Comparison of ENCODE assay signal across 7 cellular contexts in the genomic region with DNA sequence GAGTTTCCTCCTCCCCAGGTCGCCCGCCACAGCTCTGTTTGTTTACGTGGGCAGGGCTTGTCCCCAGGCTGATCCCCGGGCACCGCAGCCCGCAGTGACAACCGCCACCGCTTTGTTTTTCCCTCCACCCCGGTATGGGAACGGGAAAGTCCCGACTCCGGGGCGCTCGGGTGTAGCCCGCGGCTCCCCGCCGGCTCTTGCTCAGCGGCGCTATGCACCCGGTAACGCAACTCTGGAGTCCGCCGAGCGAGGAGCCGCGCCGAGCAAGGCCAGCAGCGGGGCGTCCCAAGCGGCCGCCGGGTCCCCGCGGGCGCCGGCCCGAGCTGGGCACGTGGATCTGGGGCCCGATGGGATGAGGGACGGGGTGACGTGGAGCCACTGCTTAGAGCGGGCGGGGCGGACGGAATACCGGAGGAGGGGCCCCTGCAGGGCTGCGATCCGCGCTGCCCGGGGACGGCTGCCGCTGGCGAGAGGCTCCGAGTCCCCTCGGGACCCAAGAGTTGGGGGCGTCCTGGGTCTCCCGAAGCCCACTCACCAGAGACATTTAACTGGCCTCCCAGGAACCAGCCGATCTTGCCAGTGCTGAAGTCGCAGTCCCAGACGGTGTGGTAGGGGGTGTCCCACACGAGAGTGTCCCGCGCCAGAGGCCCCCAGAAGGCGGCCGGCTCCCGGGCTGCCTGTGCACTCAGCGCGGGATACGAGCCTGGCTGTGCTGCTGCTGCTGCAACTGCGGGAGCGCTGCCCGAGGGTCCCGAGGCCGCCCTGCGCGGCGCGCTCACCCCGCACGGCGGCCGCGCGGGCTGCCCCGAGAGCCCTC. TPM values are rescaled to one million over a fixed set of nuclear protein-coding genes. Genes with fewer than 3 reads are reported as not detected.
A peak's percentile ranks its signal among the peaks of the same experiment; 100 is the strongest.
DNase-seq lines count a peak whose midpoint lies in the region; ATAC-seq, FAIRE-seq and TF ChIP-seq lines count a peak whose summit lies in the region.

No MANE protein-coding gene starts in this region.

- TF ChIP-seq CTCF in dorsolateral prefrontal cortex (IDR thresholded peaks at IDR 0.05 in 54 of 56, conservative IDR thresholded peaks at IDR 0.05 in 2 of 56; ENCODE audit: low read depth in 1 of 56, partially characterized antibody in 56 of 56), result peak in 23 of 56 donors; percentile 8 to 42 (median 23)

- peak; percentile 32 for DNase-seq in GM18507 (ENCODE audit: extremely low spot score, insufficient read length, low read depth)
- peak; percentile 34 for DNase-seq in NCI-H2029 treated with DMSO at 0.1 percent for 48 hours (lab: John Stamatoyannopoulos, UW)
- DNase-seq in activated CD4-positive, alpha-beta T cell treated with anti-CD3 and anti-CD28 coated beads, Interleukin-2, amount 50 U/mL, for 4 hours, result peak; percentile 56 to 66
- DNase-seq in dorsolateral prefrontal cortex, result peak in 9 of 10 donors; percentile 60 to 86 (median 75)
- DNase-seq in medulla oblongata (ENCODE audit: extremely low spot score), result peak; percentile 83
- peak; percentile 51 for DNase-seq in stimulated activated CD8-positive, alpha-beta memory T cell treated with anti-CD3 and anti-CD28 coated beads, Interleukin-12 subunit alpha, Interleukin-12 subunit beta, amount 100 ng/mL, for 24 hours (ENCODE audit: extremely low read depth)

- H3K4me3 ChIP-seq in dorsolateral prefrontal cortex, result peak overlapping the region; percentile 55 to 95 (median 80)

- ATAC-seq in HG02678 (IDR thresholded peaks at IDR 0.05; ENCODE audit: unreplicated experiment), result peak; percentile 25

- peak overlapping the region; percentile 78 to 99 (median 94) for H3K27ac ChIP-seq in dorsolateral prefrontal cortex

- peak; percentile 68 for FAIRE-seq in GM18507 (lab: Jason Lieb, UNC)

- peaks cover 0 to 5% (median 0%) of the 10 kb centered on the region in 45 donors for H3K27me3 ChIP-seq in dorsolateral prefrontal cortex

- intact Hi-C loops in dorsolateral prefrontal cortex (cut with DNase I), result loop anchor here (1.0 to 5.0 kb wide), 4 partner anchors 17 to 350 kb away; partner anchors contain the start of gene GINS1 (in 1 of the 2)

RNA-seq across cellular contexts. Expression of gene ACSS1, which starts 0.5 kb away (rescaled TPM):
- total RNA-seq in dorsolateral prefrontal cortex, result 100 to 1,000 TPM in 2 of 120 experiments, 10 to 100 TPM in 118; 18.5 to 154 (median 56.4) TPM

RNA-seq across cellular contexts. Expression of gene VSX1, which starts 24.5 kb away (rescaled TPM):
- total RNA-seq in dorsolateral prefrontal cortex, result 10 to 100 TPM in 2 of 120 experiments, 1 to 10 TPM in 118; 1.2 to 12.1 (median 4.6) TPM

Comparison
In these comparisons a context has a peak if more than half of its experiments do, and no peak if none do; other contexts are left out.
1. Peak in every context shown above with its lines: DNase-seq, ATAC-seq, H3K4me3 ChIP-seq and H3K27ac ChIP-seq.
2. DNase-seq: peak in every context shown above with its lines; median percentile 83 in medulla oblongata; 75 in dorsolateral prefrontal cortex; 61 in activated CD4-positive, alpha-beta T cell treated with anti-CD3 and anti-CD28 coated beads, Interleukin-2, amount 50 U/mL, for 4 hours; 51 in stimulated activated CD8-positive, alpha-beta memory T cell treated with anti-CD3 and anti-CD28 coated beads, Interleukin-12 subunit alpha, Interleukin-12 subunit beta, amount 100 ng/mL, for 24 hours; 34 in NCI-H2029 treated with DMSO at 0.1 percent for 48 hours; 32 in GM18507.